Comparison of ENCODE assay signal across 25 cellular contexts in genomic region chr17:70613681-70614080, GRCh38.
A peak's percentile ranks its signal among the peaks of the same experiment; 100 is the strongest.
DNase-seq lines count a peak whose midpoint lies in the region; ATAC-seq, FAIRE-seq and TF ChIP-seq lines count a peak whose summit lies in the region.
"Had no signal": no experiment of that assay in that cellular context is flagged by ENCODE, and none has a peak within 500 bp of the region (broad histone marks: within the 10 kb centered on the region; RNA-seq: fewer than 3 reads in every experiment).

No MANE protein-coding gene starts in this region.

- ATAC-seq in A549, result no peak
- no peak for ATAC-seq in GM21737 (IDR thresholded peaks at IDR 0.05; ENCODE audit: unreplicated experiment)
- ATAC-seq in Right ventricle myocardium inferior, result no peak
- ATAC-seq: CD8-positive, alpha-beta T cell had no signal

- TF ChIP-seq POLR2A in A549 (IDR thresholded peaks at IDR 0.05; ENCODE audit: low read length), result no peak

- no peak for TF ChIP-seq EP300 in A549 (IDR thresholded peaks at IDR 0.05)

- H3K36me3 ChIP-seq in trophoblast cell (ENCODE audit: control insufficient read depth in 1 of 2, insufficient read depth in 2 of 2, low read length in 2 of 2), result no peaks in the 10 kb centered on the region
- H3K36me3 ChIP-seq in SJCRH30, result no peaks in the 10 kb centered on the region
- H3K36me3 ChIP-seq: Peyer's patch had no signal

- TF ChIP-seq CTCF in A549 (IDR thresholded peaks at IDR 0.05) (no peak), dorsolateral prefrontal cortex (IDR thresholded peaks at IDR 0.05 in 54 of 56, conservative IDR thresholded peaks at IDR 0.05 in 2 of 56; ENCODE audit: low read depth in 1 of 56, partially characterized antibody in 56 of 56) (no peak)

- 19% methylated on average over 1 of the region's 1 CpG for WGBS in A549 (ENCODE audit: missing lambda C conversion rate)
- WGBS in trophoblast cell (ENCODE audit: extremely low coverage, insufficient coverage, insufficient read length), result no CpG with 5 or more reads among the region's 1 CpG

- no peak overlapping the region for H4K8ac ChIP-seq in trophoblast cell (ENCODE audit: low read depth, low read length)

- no peak overlapping the region for H2BK12ac ChIP-seq in trophoblast cell (ENCODE audit: low read length)

- no peak overlapping the region for H4K91ac ChIP-seq in trophoblast cell (ENCODE audit: low read depth, low read length)

- H3K27me3 ChIP-seq in dorsolateral prefrontal cortex (no peaks in the 10 kb centered on the region), trophoblast cell (ENCODE audit: insufficient read depth, low read length) (no peaks in the 10 kb centered on the region), SJCRH30 (no peaks in the 10 kb centered on the region)
- H3K27me3 ChIP-seq: Peyer's patch had no signal

- CTCF ChIA-PET in A549 (lab: Yijun Ruan, JAX), result interaction anchor here (1.3 to 1.4 kb wide), 2 partner anchors 16 to 1087 kb away, joined by 3 read pairs; no protein-coding TSS in a partner anchor

- H3K79me2 ChIP-seq in trophoblast cell (ENCODE audit: control insufficient read depth, insufficient read depth, low read length, poor library complexity), result no peaks in the 10 kb centered on the region

- H3K18ac ChIP-seq in trophoblast cell (ENCODE audit: low read length), result no peak overlapping the region

- H2BK5ac ChIP-seq in trophoblast cell (ENCODE audit: low read depth, low read length, poor library complexity), result no peak overlapping the region

- no peak overlapping the region for H3K23ac ChIP-seq in trophoblast cell (ENCODE audit: low read length)

- H3K79me1 ChIP-seq in trophoblast cell (ENCODE audit: low read length), result no peaks in the 10 kb centered on the region

- no peak overlapping the region for H3K4ac ChIP-seq in trophoblast cell (ENCODE audit: low read depth, low read length)

- peak; percentile 51 for FAIRE-seq in A549 (lab: Jason Lieb, UNC)
- FAIRE-seq: G401.6, GM12892 had no signal

- no peak overlapping the region for H3K4me3 ChIP-seq in A549
- no peak overlapping the region for H3K4me3 ChIP-seq in dorsolateral prefrontal cortex
- H3K4me3 ChIP-seq in trophoblast cell (ENCODE audit: low read depth, low read length), result no peak overlapping the region
- no peak overlapping the region for H3K4me3 ChIP-seq in SJCRH30
- H3K4me3 ChIP-seq: Peyer's patch had no signal

- DNase-seq in A549 (ENCODE audit: low read depth in 1 of 2, low spot score in 1 of 2), result no peak
- DNase-seq in amniotic epithelial cell (ENCODE audit: low read depth), result peak; percentile 24
- DNase-seq in dorsolateral prefrontal cortex, result no peak
- DNase-seq in trophoblast cell, result peak; percentile 6 to 64
- DNase-seq in NAMALWA (ENCODE audit: low spot score), result no peak
- no peak for DNase-seq in SJCRH30
- no peak for DNase-seq in Right ventricle myocardium inferior (ENCODE audit: missing footprints)
- DNase-seq: AML-193; C1 segment of cervical spinal cord; CD8-positive, alpha-beta T cell; DMS153; H7; HFFc6; Kasumi-1; MM.1S; NCI-H1092 treated with DMSO at 0.1 percent for 48 hours; NCI-H1436 treated with DMSO at 0.1 percent for 48 hours; NCI-H1930; NCI-H524 treated with DMSO at 0.1 percent for 48 hours; NCI-H82; Peyer's patch had no signal

- H3K27ac ChIP-seq in A549, result no peak overlapping the region
- peak overlapping the region in 58 of 59 donors; percentile 1 to 100 (median 97) for H3K27ac ChIP-seq in dorsolateral prefrontal cortex
- H3K27ac ChIP-seq in trophoblast cell (ENCODE audit: low read depth, low read length), result no peak overlapping the region
- no peak overlapping the region for H3K27ac ChIP-seq in SJCRH30
- H3K27ac ChIP-seq: 22Rv1, Peyer's patch had no signal

- no peak overlapping the region for H2AFZ ChIP-seq in trophoblast cell (ENCODE audit: insufficient read depth, low read length, poor library complexity)

- POLR2A ChIA-PET in A549 (lab: Yijun Ruan, JAX), result no interaction called here

- no peak overlapping the region for H3K4me2 ChIP-seq in A549
- no peak overlapping the region for H3K4me2 ChIP-seq in trophoblast cell (ENCODE audit: low read length)

- no peak overlapping the region for H2AK5ac ChIP-seq in trophoblast cell (ENCODE audit: low read length)

- TF ChIP-seq RAD21 in A549 (conservative IDR thresholded peaks at IDR 0.05 in 1 of 2, IDR thresholded peaks at IDR 0.05 in 1 of 2), result no peak

- no peak overlapping the region for H2BK120ac ChIP-seq in trophoblast cell (ENCODE audit: insufficient read depth, low read length, poor library complexity)

- H3K9me3 ChIP-seq in A549 (no peaks in the 10 kb centered on the region), trophoblast cell (ENCODE audit: insufficient read depth, low read depth, low read length) (no peaks in the 10 kb centered on the region), SJCRH30 (replicated peaks) (no peaks in the 10 kb centered on the region)
- H3K9me3 ChIP-seq: Peyer's patch had no signal

- no peak overlapping the region for H4K12ac ChIP-seq in trophoblast cell (ENCODE audit: low read depth, low read length)

- H3K9ac ChIP-seq in trophoblast cell (ENCODE audit: low read length), result no peak overlapping the region

- H3K4me1 ChIP-seq in A549, result no peaks in the 10 kb centered on the region
- H3K4me1 ChIP-seq in trophoblast cell (ENCODE audit: control insufficient read depth in 1 of 2, insufficient read depth in 2 of 2, low read length in 2 of 2), result no peaks in the 10 kb centered on the region
- no peaks in the 10 kb centered on the region for H3K4me1 ChIP-seq in SJCRH30
- H3K4me1 ChIP-seq: Peyer's patch had no signal

- no peak overlapping the region for H3K14ac ChIP-seq in trophoblast cell (ENCODE audit: low read length)

- intact Hi-C loops in dorsolateral prefrontal cortex (cut with DNase I) (no loop called here), Right ventricle myocardium inferior (cut with DNase I) (no loop called here)

TF ChIP-seq in A549, 52 proteins besides CTCF, POLR2A, EP300 and RAD21:
- TF ChIP-seq RARB (CRISPR knock-in tag; IDR thresholded peaks at IDR 0.05) (no peak), HDAC2 (IDR thresholded peaks at IDR 0.05) (no peak), FOSB (CRISPR knock-in tag; IDR thresholded peaks at IDR 0.05) (no peak), CEBPB (IDR thresholded peaks at IDR 0.05) (no peak), JUN (IDR thresholded peaks at IDR 0.05) (no peak), MAX (IDR thresholded peaks at IDR 0.05) (no peak)

Comparison
In these comparisons a context has a peak if more than half of its experiments do, and no peak if none do; other contexts are left out.
1. DNase-seq: peak in amniotic epithelial cell (single experiment) and trophoblast cell (2 of 2); none in A549 (0 of 2), dorsolateral prefrontal cortex (0 of 10), NAMALWA (single experiment), SJCRH30 (0 of 2) and Right ventricle myocardium inferior (single experiment).
2. H3K27ac ChIP-seq: peak in dorsolateral prefrontal cortex (58 of 59); none in A549 (0 of 2), trophoblast cell (single experiment) and SJCRH30 (single experiment).